In the genomic region with DNA sequence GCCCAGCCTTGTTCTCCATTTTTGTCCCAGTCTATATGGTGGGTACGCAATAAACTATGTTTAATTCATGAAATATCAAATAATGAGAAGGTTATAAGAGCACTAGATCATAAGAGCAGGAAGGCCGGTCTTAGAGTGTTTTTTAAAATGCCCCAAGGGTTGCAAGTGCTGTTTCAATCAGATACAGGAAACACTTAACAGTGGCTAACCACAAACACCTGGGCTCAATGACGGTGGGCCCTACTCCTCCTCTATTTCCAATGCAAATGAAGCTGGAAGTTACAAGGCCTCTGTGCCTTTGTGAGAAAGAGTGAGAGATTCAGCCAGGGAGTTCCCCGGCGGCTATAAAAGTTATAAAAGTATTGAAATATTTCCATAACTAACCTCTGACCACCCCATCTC, we compare ENCODE assay signal across 8 cellular contexts. TPM values are rescaled to one million over a fixed set of nuclear protein-coding genes. Genes with fewer than 3 reads are reported as not detected.
A peak's percentile ranks its signal among the peaks of the same experiment; 100 is the strongest.
DNase-seq lines count a peak whose midpoint lies in the region; ATAC-seq, FAIRE-seq and TF ChIP-seq lines count a peak whose summit lies in the region.

No MANE protein-coding gene starts in this region.

- WGBS in lung, 2 donors = 37 to 42% methylated on average over 5 of the region's 5 CpGs

- no peak for TF ChIP-seq CTCF in lung (IDR thresholded peaks at IDR 0.05; ENCODE audit: control extremely low read depth, extremely low read depth)

- H3K4me1 ChIP-seq in HUES6 (ENCODE audit: control insufficient read depth, insufficient read depth, low read length) (peaks cover 9% of the 10 kb centered on the region; the same call in 1 of the 2 replicates), lung (ENCODE audit: control insufficient read depth in 2 of 2, insufficient read depth in 2 of 2, low read length in 2 of 2) (no peaks in the 10 kb centered on the region)

- H3K9me3 ChIP-seq in HUES6 (ENCODE audit: control insufficient read depth, insufficient read depth, low read depth, low read length) (peaks cover 37% of the 10 kb centered on the region), lung (ENCODE audit: control insufficient read depth in 2 of 2, insufficient read depth in 1 of 2, low read length in 1 of 2) (no peaks in the 10 kb centered on the region)

- H3K4me3 ChIP-seq in HUES6 (ENCODE audit: low read depth, low read length) (peak overlapping the region; percentile 37; the same call in 1 of the 2 replicates), lung (no peak overlapping the region)

- no peak overlapping the region for H3K9ac ChIP-seq in HUES6 (ENCODE audit: low read length)

- POLR2A ChIA-PET in activated CD4-positive, alpha-beta memory T cell treated with anti-CD3 and anti-CD28 coated beads, Interleukin-2, amount 10 ng/mL, durations not matched to agents 7 days and 5 days (lab: Charles Lee) = interaction anchor here (0.8 to 2.0 kb wide), 6 partner anchors 19 to 262 kb away, joined by 3 to 16 read pairs (median 4); a partner anchor contains a TSS

- peaks cover 30% of the 10 kb centered on the region for H3K4me1 Mint-ChIP-seq in activated CD4-positive, alpha-beta memory T cell treated with anti-CD3 and anti-CD28 coated beads, Interleukin-2, amount 10 ng/mL, durations not matched to agents 7 days and 5 days

- ATAC-seq in GM21423 (IDR thresholded peaks at IDR 0.05; ENCODE audit: unreplicated experiment) (peak; percentile 94), lung (ENCODE audit: insufficient read depth, low FRiP score) (peak; percentile 60)

- DNase-seq in DMS153 treated with DMSO at 0.1 percent for 48 hours (lab: John Stamatoyannopoulos, UW; ENCODE audit: unreplicated experiment) = peak; percentile 9
- peak; percentile 73 for DNase-seq in activated CD4-positive, alpha-beta memory T cell treated with anti-CD3 and anti-CD28 coated beads, Interleukin-2, amount 10 ng/mL, durations not matched to agents 7 days and 5 days
- DNase-seq in lung (ENCODE audit: low spot score) = peak; percentile 44
- no peak for DNase-seq in H54 (ENCODE audit: insufficient read length, low spot score)
- DNase-seq in hippocampal formation (lab: John Stamatoyannopoulos, UW) = no peak
- no peak for DNase-seq in Kasumi-1 (lab: John Stamatoyannopoulos, UW)

- H3K27ac Mint-ChIP-seq in activated CD4-positive, alpha-beta memory T cell treated with anti-CD3 and anti-CD28 coated beads, Interleukin-2, amount 10 ng/mL, durations not matched to agents 7 days and 5 days = no peak overlapping the region

- no peaks in the 10 kb centered on the region for H3K36me3 ChIP-seq in HUES6 (ENCODE audit: control insufficient read depth, insufficient read depth, low read length)
- H3K36me3 ChIP-seq in lung (ENCODE audit: control insufficient read depth in 2 of 2, insufficient read depth in 2 of 2, low read length in 2 of 2) = no peaks in the 10 kb centered on the region

- no peak for TF ChIP-seq POLR2A in H54 (IDR thresholded peaks at IDR 0.05; ENCODE audit: low read depth, low read length)

- H3K27me3 Mint-ChIP-seq in activated CD4-positive, alpha-beta memory T cell treated with anti-CD3 and anti-CD28 coated beads, Interleukin-2, amount 10 ng/mL, durations not matched to agents 7 days and 5 days = peaks cover 1% of the 10 kb centered on the region

- FAIRE-seq in H54 (lab: Jason Lieb, UNC) = no peak

- peaks cover 7% of the 10 kb centered on the region for H3K36me3 Mint-ChIP-seq in activated CD4-positive, alpha-beta memory T cell treated with anti-CD3 and anti-CD28 coated beads, Interleukin-2, amount 10 ng/mL, durations not matched to agents 7 days and 5 days (ENCODE audit: low read depth)

- H3K27ac ChIP-seq in HUES6 (ENCODE audit: low read depth, low read length) (peak overlapping the region; percentile 64), lung (ENCODE audit: low read depth in 1 of 2, low read length in 1 of 2) (no peak overlapping the region)

- H3K4me3 Mint-ChIP-seq in activated CD4-positive, alpha-beta memory T cell treated with anti-CD3 and anti-CD28 coated beads, Interleukin-2, amount 10 ng/mL, durations not matched to agents 7 days and 5 days = no peak overlapping the region

- CTCF ChIA-PET in activated CD4-positive, alpha-beta memory T cell treated with anti-CD3 and anti-CD28 coated beads, Interleukin-2, amount 10 ng/mL, durations not matched to agents 7 days and 5 days (lab: Charles Lee) = interaction anchor here (0.6 to 1.2 kb wide), 5 partner anchors 19 to 492 kb away, joined by 3 to 7 read pairs (median 3); a partner anchor contains a TSS

- H3K9me3 Mint-ChIP-seq in activated CD4-positive, alpha-beta memory T cell treated with anti-CD3 and anti-CD28 coated beads, Interleukin-2, amount 10 ng/mL, durations not matched to agents 7 days and 5 days = peaks cover 18% of the 10 kb centered on the region

- H3K27me3 ChIP-seq in HUES6 (ENCODE audit: control insufficient read depth, insufficient read depth, low read length) = no peaks in the 10 kb centered on the region
- H3K27me3 ChIP-seq in lung (ENCODE audit: control insufficient read depth, insufficient read depth) = no peaks in the 10 kb centered on the region

RNA-seq across cellular contexts. Expression of a gene that starts 18.9 kb away (rescaled TPM):
- total RNA-seq in activated CD4-positive, alpha-beta memory T cell treated with anti-CD3 and anti-CD28 coated beads, Interleukin-2, amount 10 ng/mL, durations not matched to agents 7 days and 5 days = 10 to 100 TPM; 63.7 to 65.1 TPM
- 10 to 100 TPM; 42.4 to 93.0 TPM for total RNA-seq in lung
- polyA plus RNA-seq in lung = 10 to 100 TPM; 11.6 to 16.0 TPM

RNA-seq across cellular contexts. Expression of a gene that starts 28.1 kb away (rescaled TPM):
- 10 to 100 TPM; 43.8 to 45.7 TPM for total RNA-seq in activated CD4-positive, alpha-beta memory T cell treated with anti-CD3 and anti-CD28 coated beads, Interleukin-2, amount 10 ng/mL, durations not matched to agents 7 days and 5 days
- total RNA-seq in lung = 10 to 100 TPM; 21.6 to 22.6 TPM
- polyA plus RNA-seq in lung = 10 to 100 TPM; 12.2 to 12.3 TPM

RNA-seq across cellular contexts. Expression of a gene that starts 55.9 kb away (rescaled TPM):
- 10 to 100 TPM; 14.3 to 15.0 TPM for total RNA-seq in activated CD4-positive, alpha-beta memory T cell treated with anti-CD3 and anti-CD28 coated beads, Interleukin-2, amount 10 ng/mL, durations not matched to agents 7 days and 5 days
- 10 to 100 TPM; 13.5 to 15.2 TPM for total RNA-seq in lung
- polyA plus RNA-seq in lung = 1 to 10 TPM; 7.0 to 9.9 TPM

Comparison
In these comparisons a context has a peak if more than half of its experiments do, and no peak if none do; other contexts are left out.
1. DNase-seq: peak in DMS153 treated with DMSO at 0.1 percent for 48 hours (single experiment), activated CD4-positive, alpha-beta memory T cell treated with anti-CD3 and anti-CD28 coated beads, Interleukin-2, amount 10 ng/mL, durations not matched to agents 7 days and 5 days (single experiment) and lung (single experiment); none in H54 (single experiment), hippocampal formation (0 of 2) and Kasumi-1 (0 of 2).